Comparison of ENCODE assay signal across 8 cellular contexts in genomic region chr10:121974535-121975294, GRCh38. TPM values are rescaled to one million over a fixed set of nuclear protein-coding genes. Genes with fewer than 3 reads are reported as not detected.
DNase-seq lines count a peak whose midpoint lies in the region; ATAC-seq and TF ChIP-seq lines count a peak whose summit lies in the region.

NSMCE4A (minus strand) TSS chr10:121975217; CDS start chr10:121975165, 52 bp downstream.

- TF ChIP-seq CTCF in CD8-positive, alpha-beta T cell (IDR thresholded peaks at IDR 0.05): peak; percentile 28
- TF ChIP-seq CTCF in epithelial cell of esophagus (IDR thresholded peaks at IDR 0.05; ENCODE audit: insufficient read depth, low read depth, low read length, missing control alignments): no peak
- no peak for TF ChIP-seq CTCF in mucosa of descending colon (IDR thresholded peaks at IDR 0.05)

- peak; percentile 84 for ATAC-seq in CD8-positive, alpha-beta T cell
- ATAC-seq in HG03457 (IDR thresholded peaks at IDR 0.05; ENCODE audit: unreplicated experiment): peak; percentile 73
- peak; percentile 96 for ATAC-seq in mucosa of descending colon

- intact Hi-C loops in CD8-positive, alpha-beta T cell (cut with DNase I, micrococcal nuclease): loop anchor here (1.0 to 5.0 kb wide), 2 partner anchors 46 to 978 kb away; partner anchors contain the start of genes ATE1 (in 2 of the 2) and C10orf88 (in 1 of the 2)
- intact Hi-C loops in mucosa of descending colon (cut with DNase I, micrococcal nuclease): no loop called here

- H3K27me3 ChIP-seq in CD8-positive, alpha-beta T cell (ENCODE audit: insufficient read depth, low read length): no peaks in the 10 kb centered on the region
- no peaks in the 10 kb centered on the region for H3K27me3 ChIP-seq in NT2/D1 (ENCODE audit: insufficient read depth, insufficient read length)

- H3K36me3 Mint-ChIP-seq in CD8-positive, alpha-beta T cell: peaks cover 23% of the 10 kb centered on the region

- H3K27ac Mint-ChIP-seq in CD8-positive, alpha-beta T cell: peak within 1 kb of the TSS; percentile 37

- H3K4me3 ChIP-seq in CD8-positive, alpha-beta T cell (ENCODE audit: low read depth, low read length): peak within 1 kb of the TSS; percentile 86
- H3K4me3 ChIP-seq in NT2/D1 (ENCODE audit: insufficient read length, low read depth): peak within 1 kb of the TSS; percentile 73
- H3K4me3 ChIP-seq in epithelial cell of esophagus (ENCODE audit: low read length): peak within 1 kb of the TSS; percentile 75
- peak within 1 kb of the TSS; percentile 83 for H3K4me3 ChIP-seq in mucosa of descending colon

- CTCF ChIA-PET in CD8-positive, alpha-beta T cell (lab: Charles Lee): interaction anchor here (1.3 kb wide), 1 partner anchor 8 kb away, joined by 3 read pairs; no protein-coding TSS in a partner anchor

- peaks cover 25% of the 10 kb centered on the region for H3K4me1 Mint-ChIP-seq in CD8-positive, alpha-beta T cell (ENCODE audit: low read depth)

- H3K27ac ChIP-seq in CD8-positive, alpha-beta T cell (ENCODE audit: low read depth, low read length): peak within 1 kb of the TSS; percentile 76

- peaks cover 18% of the 10 kb centered on the region for H3K4me1 ChIP-seq in CD8-positive, alpha-beta T cell (ENCODE audit: insufficient read depth, low read length)
- H3K4me1 ChIP-seq in NT2/D1 (ENCODE audit: insufficient read depth, insufficient read length): peaks cover 3% of the 10 kb centered on the region
- H3K4me1 ChIP-seq in mucosa of descending colon (ENCODE audit: low read depth): peaks cover 11% of the 10 kb centered on the region

- peaks cover 6% of the 10 kb centered on the region for H3K36me3 ChIP-seq in CD8-positive, alpha-beta T cell (ENCODE audit: insufficient read depth, low read length)
- peaks cover 11% of the 10 kb centered on the region for H3K36me3 ChIP-seq in NT2/D1 (ENCODE audit: insufficient read depth, insufficient read length, low read length)
- H3K36me3 ChIP-seq in mucosa of descending colon (ENCODE audit: low read depth): no peaks in the 10 kb centered on the region

- H3K9me3 ChIP-seq in CD8-positive, alpha-beta T cell (ENCODE audit: low read length): no peaks in the 10 kb centered on the region
- H3K9me3 ChIP-seq in NT2/D1 (ENCODE audit: insufficient read depth, low read length) (peaks cover 33% of the 10 kb centered on the region), mucosa of descending colon (no peaks in the 10 kb centered on the region)

- POLR2A ChIA-PET in CD8-positive, alpha-beta T cell (lab: Charles Lee): interaction anchor here (0.8 to 1.5 kb wide), 2 partner anchors 9 to 17 kb away, joined by 3 to 5 read pairs; no protein-coding TSS in a partner anchor

- no peaks in the 10 kb centered on the region for H3K9me3 Mint-ChIP-seq in CD8-positive, alpha-beta T cell

- peak within 1 kb of the TSS; percentile 81 for H3K4me3 Mint-ChIP-seq in CD8-positive, alpha-beta T cell

- H3K9ac ChIP-seq in NT2/D1 (ENCODE audit: insufficient read length, low read depth): peak within 1 kb of the TSS; percentile 87

- H3K27me3 Mint-ChIP-seq in CD8-positive, alpha-beta T cell (ENCODE audit: low read depth): no peaks in the 10 kb centered on the region

- DNase-seq in CD8-positive, alpha-beta T cell: peak; percentile 43 to 84 (median 68)
- DNase-seq in GM19240 (ENCODE audit: insufficient read length, low spot score): peak; percentile 88
- DNase-seq in NT2/D1 (ENCODE audit: low read depth, low spot score): peak; percentile 58
- peak; percentile 74 for DNase-seq in activated T-cell treated with anti-CD3 and anti-CD28 coated beads for 24 hours (ENCODE audit: low read depth)
- peak; percentile 76 for DNase-seq in epithelial cell of esophagus (ENCODE audit: low read depth)
- peak; percentile 79 to 87 (median 84) for DNase-seq in mucosa of descending colon
- peak; percentile 28 to 46 for DNase-seq in stimulated activated CD8-positive, alpha-beta memory T cell treated with anti-CD3 and anti-CD28 coated beads, Interleukin-4, amount 100 ng/mL, for 1 hour (ENCODE audit: low read depth in 2 of 2, low spot score in 1 of 2)

RNA-seq across cellular contexts. Expression of gene NSMCE4A, which starts in this region (rescaled TPM):
- total RNA-seq in CD8-positive, alpha-beta T cell: 10 to 100 TPM; 34.0 to 37.2 TPM
- total RNA-seq in mucosa of descending colon: 10 to 100 TPM; 50.2 to 69.8 (median 62.2) TPM

Comparison
In these comparisons a context has a peak if more than half of its experiments do, and no peak if none do; other contexts are left out.
1. Peak in every context shown above with its lines: DNase-seq, ATAC-seq, H3K4me3 ChIP-seq and H3K27ac ChIP-seq.
2. DNase-seq: peak in every context shown above with its lines; median percentile 88 in GM19240; 84 in mucosa of descending colon; 76 in epithelial cell of esophagus; 74 in activated T-cell treated with anti-CD3 and anti-CD28 coated beads for 24 hours; 68 in CD8-positive, alpha-beta T cell; 58 in NT2/D1; 37 in stimulated activated CD8-positive, alpha-beta memory T cell treated with anti-CD3 and anti-CD28 coated beads, Interleukin-4, amount 100 ng/mL, for 1 hour.
3. intact Hi-C loops: an anchor here in CD8-positive, alpha-beta T cell (1.0 to 5.0 kb wide); none called in mucosa of descending colon.